Comparison of ENCODE assay signal across 2 cellular contexts in genomic region chr19:1969176-1970002, GRCh38.
TF ChIP-seq lines count a peak whose summit lies in the region.

No MANE protein-coding gene starts in this region.

TF ChIP-seq in HepG2, 621 proteins besides CTCF, POLR2A, EP300 and RAD21:
- TF ChIP-seq ZNF232 (CRISPR knock-in tag; IDR thresholded peaks at IDR 0.05; ENCODE audit: borderline replicate concordance) (no peak), AGO2 (optimal IDR thresholded peaks at IDR 0.05; ENCODE audit: low read depth, low read length) (peak; percentile 25), ZNF766 (CRISPR knock-in tag; IDR thresholded peaks at IDR 0.05; ENCODE audit: borderline replicate concordance) (no peak)
- TF ChIP-seq, protein P1, sequence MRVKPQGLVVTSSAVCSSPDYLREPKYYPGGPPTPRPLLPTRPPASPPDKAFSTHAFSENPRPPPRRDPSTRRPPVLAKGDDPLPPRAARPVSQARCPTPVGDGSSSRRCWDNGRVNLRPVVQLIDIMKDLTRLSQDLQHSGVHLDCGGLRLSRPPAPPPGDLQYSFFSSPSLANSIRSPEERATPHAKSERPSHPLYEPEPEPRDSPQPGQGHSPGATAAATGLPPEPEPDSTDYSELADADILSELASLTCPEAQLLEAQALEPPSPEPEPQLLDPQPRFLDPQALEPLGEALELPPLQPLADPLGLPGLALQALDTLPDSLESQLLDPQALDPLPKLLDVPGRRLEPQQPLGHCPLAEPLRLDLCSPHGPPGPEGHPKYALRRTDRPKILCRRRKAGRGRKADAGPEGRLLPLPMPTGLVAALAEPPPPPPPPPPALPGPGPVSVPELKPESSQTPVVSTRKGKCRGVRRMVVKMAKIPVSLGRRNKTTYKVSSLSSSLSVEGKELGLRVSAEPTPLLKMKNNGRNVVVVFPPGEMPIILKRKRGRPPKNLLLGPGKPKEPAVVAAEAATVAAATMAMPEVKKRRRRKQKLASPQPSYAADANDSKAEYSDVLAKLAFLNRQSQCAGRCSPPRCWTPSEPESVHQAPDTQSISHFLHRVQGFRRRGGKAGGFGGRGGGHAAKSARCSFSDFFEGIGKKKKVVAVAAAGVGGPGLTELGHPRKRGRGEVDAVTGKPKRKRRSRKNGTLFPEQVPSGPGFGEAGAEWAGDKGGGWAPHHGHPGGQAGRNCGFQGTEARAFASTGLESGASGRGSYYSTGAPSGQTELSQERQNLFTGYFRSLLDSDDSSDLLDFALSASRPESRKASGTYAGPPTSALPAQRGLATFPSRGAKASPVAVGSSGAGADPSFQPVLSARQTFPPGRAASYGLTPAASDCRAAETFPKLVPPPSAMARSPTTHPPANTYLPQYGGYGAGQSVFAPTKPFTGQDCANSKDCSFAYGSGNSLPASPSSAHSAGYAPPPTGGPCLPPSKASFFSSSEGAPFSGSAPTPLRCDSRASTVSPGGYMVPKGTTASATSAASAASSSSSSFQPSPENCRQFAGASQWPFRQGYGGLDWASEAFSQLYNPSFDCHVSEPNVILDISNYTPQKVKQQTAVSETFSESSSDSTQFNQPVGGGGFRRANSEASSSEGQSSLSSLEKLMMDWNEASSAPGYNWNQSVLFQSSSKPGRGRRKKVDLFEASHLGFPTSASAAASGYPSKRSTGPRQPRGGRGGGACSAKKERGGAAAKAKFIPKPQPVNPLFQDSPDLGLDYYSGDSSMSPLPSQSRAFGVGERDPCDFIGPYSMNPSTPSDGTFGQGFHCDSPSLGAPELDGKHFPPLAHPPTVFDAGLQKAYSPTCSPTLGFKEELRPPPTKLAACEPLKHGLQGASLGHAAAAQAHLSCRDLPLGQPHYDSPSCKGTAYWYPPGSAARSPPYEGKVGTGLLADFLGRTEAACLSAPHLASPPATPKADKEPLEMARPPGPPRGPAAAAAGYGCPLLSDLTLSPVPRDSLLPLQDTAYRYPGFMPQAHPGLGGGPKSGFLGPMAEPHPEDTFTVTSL (CRISPR knock-in tag; IDR thresholded peaks at IDR 0.05; ENCODE audit: borderline replicate concordance), result no peak
TF ChIP-seq in HepG2: peak in this region for 1.

TF ChIP-seq in WTC11, 78 proteins besides CTCF, POLR2A, EP300 and RAD21:
- TF ChIP-seq, protein P2, sequence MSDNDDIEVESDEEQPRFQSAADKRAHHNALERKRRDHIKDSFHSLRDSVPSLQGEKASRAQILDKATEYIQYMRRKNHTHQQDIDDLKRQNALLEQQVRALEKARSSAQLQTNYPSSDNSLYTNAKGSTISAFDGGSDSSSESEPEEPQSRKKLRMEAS (CRISPR knock-in tag; IDR thresholded peaks at IDR 0.05), result no peak
- no peak for TF ChIP-seq ZNF423 (CRISPR knock-in tag; IDR thresholded peaks at IDR 0.05)
- TF ChIP-seq, protein P3, sequence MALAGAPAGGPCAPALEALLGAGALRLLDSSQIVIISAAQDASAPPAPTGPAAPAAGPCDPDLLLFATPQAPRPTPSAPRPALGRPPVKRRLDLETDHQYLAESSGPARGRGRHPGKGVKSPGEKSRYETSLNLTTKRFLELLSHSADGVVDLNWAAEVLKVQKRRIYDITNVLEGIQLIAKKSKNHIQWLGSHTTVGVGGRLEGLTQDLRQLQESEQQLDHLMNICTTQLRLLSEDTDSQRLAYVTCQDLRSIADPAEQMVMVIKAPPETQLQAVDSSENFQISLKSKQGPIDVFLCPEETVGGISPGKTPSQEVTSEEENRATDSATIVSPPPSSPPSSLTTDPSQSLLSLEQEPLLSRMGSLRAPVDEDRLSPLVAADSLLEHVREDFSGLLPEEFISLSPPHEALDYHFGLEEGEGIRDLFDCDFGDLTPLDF (CRISPR knock-in tag; IDR thresholded peaks at IDR 0.05), result no peak
- TF ChIP-seq ZNF396 (CRISPR knock-in tag; IDR thresholded peaks at IDR 0.05; ENCODE audit: borderline replicate concordance), result no peak
- TF ChIP-seq, protein P4, sequence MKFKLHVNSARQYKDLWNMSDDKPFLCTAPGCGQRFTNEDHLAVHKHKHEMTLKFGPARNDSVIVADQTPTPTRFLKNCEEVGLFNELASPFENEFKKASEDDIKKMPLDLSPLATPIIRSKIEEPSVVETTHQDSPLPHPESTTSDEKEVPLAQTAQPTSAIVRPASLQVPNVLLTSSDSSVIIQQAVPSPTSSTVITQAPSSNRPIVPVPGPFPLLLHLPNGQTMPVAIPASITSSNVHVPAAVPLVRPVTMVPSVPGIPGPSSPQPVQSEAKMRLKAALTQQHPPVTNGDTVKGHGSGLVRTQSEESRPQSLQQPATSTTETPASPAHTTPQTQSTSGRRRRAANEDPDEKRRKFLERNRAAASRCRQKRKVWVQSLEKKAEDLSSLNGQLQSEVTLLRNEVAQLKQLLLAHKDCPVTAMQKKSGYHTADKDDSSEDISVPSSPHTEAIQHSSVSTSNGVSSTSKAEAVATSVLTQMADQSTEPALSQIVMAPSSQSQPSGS (CRISPR knock-in tag; IDR thresholded peaks at IDR 0.05; ENCODE audit: borderline replicate concordance, low read depth), result no peak
- TF ChIP-seq, protein P5, sequence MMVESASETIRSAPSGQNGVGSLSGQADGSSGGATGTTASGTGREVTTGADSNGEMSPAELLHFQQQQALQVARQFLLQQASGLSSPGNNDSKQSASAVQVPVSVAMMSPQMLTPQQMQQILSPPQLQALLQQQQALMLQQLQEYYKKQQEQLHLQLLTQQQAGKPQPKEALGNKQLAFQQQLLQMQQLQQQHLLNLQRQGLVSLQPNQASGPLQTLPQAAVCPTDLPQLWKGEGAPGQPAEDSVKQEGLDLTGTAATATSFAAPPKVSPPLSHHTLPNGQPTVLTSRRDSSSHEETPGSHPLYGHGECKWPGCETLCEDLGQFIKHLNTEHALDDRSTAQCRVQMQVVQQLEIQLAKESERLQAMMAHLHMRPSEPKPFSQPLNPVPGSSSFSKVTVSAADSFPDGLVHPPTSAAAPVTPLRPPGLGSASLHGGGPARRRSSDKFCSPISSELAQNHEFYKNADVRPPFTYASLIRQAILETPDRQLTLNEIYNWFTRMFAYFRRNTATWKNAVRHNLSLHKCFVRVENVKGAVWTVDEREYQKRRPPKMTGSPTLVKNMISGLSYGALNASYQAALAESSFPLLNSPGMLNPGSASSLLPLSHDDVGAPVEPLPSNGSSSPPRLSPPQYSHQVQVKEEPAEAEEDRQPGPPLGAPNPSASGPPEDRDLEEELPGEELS (CRISPR knock-in tag; IDR thresholded peaks at IDR 0.05), result no peak
- TF ChIP-seq IRF2 (CRISPR knock-in tag; IDR thresholded peaks at IDR 0.05; ENCODE audit: borderline replicate concordance, low read depth), result no peak
- no peak for TF ChIP-seq OVOL2 (CRISPR knock-in tag; IDR thresholded peaks at IDR 0.05; ENCODE audit: borderline replicate concordance)
- TF ChIP-seq TEAD4 (CRISPR knock-in tag; IDR thresholded peaks at IDR 0.05), result no peak
- no peak for TF ChIP-seq RELA (CRISPR knock-in tag; IDR thresholded peaks at IDR 0.05; ENCODE audit: borderline replicate concordance)
- no peak for TF ChIP-seq ZNF263 (CRISPR knock-in tag; IDR thresholded peaks at IDR 0.05; ENCODE audit: low read depth)
- TF ChIP-seq, protein P6, sequence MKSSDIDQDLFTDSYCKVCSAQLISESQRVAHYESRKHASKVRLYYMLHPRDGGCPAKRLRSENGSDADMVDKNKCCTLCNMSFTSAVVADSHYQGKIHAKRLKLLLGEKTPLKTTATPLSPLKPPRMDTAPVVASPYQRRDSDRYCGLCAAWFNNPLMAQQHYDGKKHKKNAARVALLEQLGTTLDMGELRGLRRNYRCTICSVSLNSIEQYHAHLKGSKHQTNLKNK (CRISPR knock-in tag; IDR thresholded peaks at IDR 0.05), result no peak
- no peak for TF ChIP-seq NFATC4 (CRISPR knock-in tag; IDR thresholded peaks at IDR 0.05)
- TF ChIP-seq TCF7 (CRISPR knock-in tag; IDR thresholded peaks at IDR 0.05; ENCODE audit: low read depth), result no peak
- no peak for TF ChIP-seq TP53 (CRISPR knock-in tag; IDR thresholded peaks at IDR 0.05)
- TF ChIP-seq ATF1 (CRISPR knock-in tag; IDR thresholded peaks at IDR 0.05), result no peak
- TF ChIP-seq JUN (CRISPR knock-in tag; IDR thresholded peaks at IDR 0.05), result no peak
- TF ChIP-seq SMAD3 (CRISPR knock-in tag; IDR thresholded peaks at IDR 0.05; ENCODE audit: borderline replicate concordance), result no peak
- no peak for TF ChIP-seq JAZF1 (CRISPR knock-in tag; IDR thresholded peaks at IDR 0.05)
